In genomic region chr4:7195138-7195510, GRCh38 we compare ENCODE assay signal across 17 cellular contexts. TPM values are rescaled to one million over a fixed set of nuclear protein-coding genes. Genes with fewer than 3 reads are reported as not detected.
"Had no signal": no experiment of that assay in that cellular context is flagged by ENCODE, and none has a peak within 500 bp of the region (broad histone marks: within the 10 kb centered on the region; RNA-seq: fewer than 3 reads in every experiment).

No MANE protein-coding gene starts in this region.

- H3K27ac Mint-ChIP-seq: activated CD4-positive, alpha-beta T cell treated with anti-CD3 and anti-CD28 coated beads, Interleukin-2, amount 10 ng/mL, durations not matched to agents 24 days and 14 days; activated naive CD4-positive, alpha-beta T cell treated with anti-CD3 and anti-CD28 coated beads, Interleukin-2, amount 50 U/mL, for 72 hours; activated T-helper 17 cell treated with anti-CD3 and anti-CD28 coated beads, Interleukin-2, amount 50 U/mL, for 72 hours; mesothelial cell of epicardium; progenitor cell of endocrine pancreas; stimulated activated memory B cell treated with anti-CD40 and anti-IgM and Interleukin-4, amounts not matched to agents 10 μg/mL and 1 μg/mL and 100 μg/mL, for 72 hours had no signal

- H3K4me3 ChIP-seq: esophagus squamous epithelium, heart left ventricle, left ventricle myocardium inferior, smooth muscle cell, uterus had no signal

- H3K4me3 Mint-ChIP-seq: activated CD4-positive, alpha-beta T cell treated with anti-CD3 and anti-CD28 coated beads, Interleukin-2, amount 10 ng/mL, durations not matched to agents 24 days and 14 days; activated T-helper 17 cell treated with anti-CD3 and anti-CD28 coated beads, Interleukin-2, amount 50 U/mL, for 72 hours; stimulated activated memory B cell treated with anti-CD40 and anti-IgM and Interleukin-4, amounts not matched to agents 10 μg/mL and 1 μg/mL and 100 μg/mL, for 72 hours had no signal

- H3K27ac ChIP-seq: breast epithelium, esophagus squamous epithelium, heart left ventricle, left ventricle myocardium inferior, uterus, VCaP had no signal

- H3K4me1 Mint-ChIP-seq: activated CD4-positive, alpha-beta T cell treated with anti-CD3 and anti-CD28 coated beads, Interleukin-2, amount 10 ng/mL, durations not matched to agents 24 days and 14 days; activated T-helper 17 cell treated with anti-CD3 and anti-CD28 coated beads, Interleukin-2, amount 50 U/mL, for 72 hours; stimulated activated memory B cell treated with anti-CD40 and anti-IgM and Interleukin-4, amounts not matched to agents 10 μg/mL and 1 μg/mL and 100 μg/mL, for 72 hours had no signal

- H3K9me3 Mint-ChIP-seq: activated CD4-positive, alpha-beta T cell treated with anti-CD3 and anti-CD28 coated beads, Interleukin-2, amount 10 ng/mL, durations not matched to agents 24 days and 14 days; activated naive CD4-positive, alpha-beta T cell treated with anti-CD3 and anti-CD28 coated beads, Interleukin-2, amount 50 U/mL, for 72 hours; activated T-helper 17 cell treated with anti-CD3 and anti-CD28 coated beads, Interleukin-2, amount 50 U/mL, for 72 hours; mesothelial cell of epicardium; stimulated activated memory B cell treated with anti-CD40 and anti-IgM and Interleukin-4, amounts not matched to agents 10 μg/mL and 1 μg/mL and 100 μg/mL, for 72 hours had no signal

- H3K36me3 Mint-ChIP-seq: activated naive CD4-positive, alpha-beta T cell treated with anti-CD3 and anti-CD28 coated beads, Interleukin-2, amount 50 U/mL, for 72 hours; mesothelial cell of epicardium; stimulated activated memory B cell treated with anti-CD40 and anti-IgM and Interleukin-4, amounts not matched to agents 10 μg/mL and 1 μg/mL and 100 μg/mL, for 72 hours had no signal

- ATAC-seq: activated T-helper 17 cell treated with anti-CD3 and anti-CD28 coated beads, Interleukin-2, amount 50 U/mL, for 72 hours; stimulated activated memory B cell treated with anti-CD40 and anti-IgM and Interleukin-4, amounts not matched to agents 10 μg/mL and 1 μg/mL and 100 μg/mL, for 72 hours had no signal

- H3K9me3 ChIP-seq: breast epithelium, esophagus squamous epithelium, heart left ventricle, left ventricle myocardium inferior, uterus had no signal

- H3K36me3 ChIP-seq: breast epithelium, esophagus squamous epithelium, heart left ventricle, left ventricle myocardium inferior, uterus had no signal

- DNase-seq: activated T-cell treated with anti-CD3 and anti-CD28 coated beads for 4 hours, amniotic stem cell, esophagus squamous epithelium, T-helper 1 cell had no signal

- H3K27me3 ChIP-seq: uterus had no signal

RNA-seq across cellular contexts. Expression of gene SORCS2, which starts 2.8 kb away (rescaled TPM):
- total RNA-seq: activated CD4-positive, alpha-beta T cell treated with anti-CD3 and anti-CD28 coated beads, Interleukin-2, amount 10 ng/mL, durations not matched to agents 24 days and 14 days; SK-MEL-5 had no signal
